Comparison of ENCODE assay signal across 27 cellular contexts in genomic region chr1:183979437-183979836, GRCh38. TPM values are rescaled to one million over a fixed set of nuclear protein-coding genes. Genes with fewer than 3 reads are reported as not detected.
"Had no signal": no experiment of that assay in that cellular context is flagged by ENCODE, and none has a peak within 500 bp of the region (broad histone marks: within the 10 kb centered on the region; RNA-seq: fewer than 3 reads in every experiment).

No MANE protein-coding gene starts in this region.

- H3K4me2 ChIP-seq: hepatocyte had no signal

- H3K9me3 ChIP-seq: colonic mucosa, esophagus muscularis mucosa, esophagus squamous epithelium, gastrocnemius medialis, gastroesophageal sphincter, heart left ventricle, heart right ventricle had no signal

- H3K4me1 ChIP-seq: colonic mucosa, esophagus squamous epithelium, foreskin keratinocyte, gastroesophageal sphincter had no signal

- H3K27me3 ChIP-seq: colonic mucosa, esophagus muscularis mucosa, esophagus squamous epithelium, foreskin keratinocyte, gastrocnemius medialis, gastroesophageal sphincter, heart left ventricle, heart right ventricle, hepatocyte had no signal

- H3K79me2 ChIP-seq: hepatocyte had no signal

- H3K36me3 ChIP-seq: colonic mucosa, esophagus squamous epithelium, gastrocnemius medialis, gastroesophageal sphincter had no signal

- H3K27ac ChIP-seq: colonic mucosa, coronary artery, epithelial cell of prostate, esophagus muscularis mucosa, esophagus squamous epithelium, foreskin keratinocyte, gastrocnemius medialis, gastroesophageal sphincter, heart left ventricle, heart right ventricle, hepatocyte had no signal

- H3K4me3 ChIP-seq: colonic mucosa, coronary artery, esophagus muscularis mucosa, esophagus squamous epithelium, gastrocnemius medialis, gastroesophageal sphincter, heart left ventricle, heart right ventricle, hepatocyte had no signal

- FAIRE-seq: endometrium, endothelial cell of umbilical vein had no signal

- DNase-seq: colonic mucosa; cortex of kidney; dermis blood vessel endothelial cell; effector CD4-positive, alpha-beta T cell; effector CD8-positive, alpha-beta T cell; effector memory CD4-positive, alpha-beta T cell; effector memory CD8-positive, alpha-beta T cell; endodermal cell; erythroblast; esophagus squamous epithelium; foreskin fibroblast; foreskin keratinocyte; foreskin melanocyte; gastrocnemius medialis; glutamatergic neuron; head of caudate nucleus; heart left ventricle; heart right ventricle; hippocampal formation had no signal

- H2AFZ ChIP-seq: hepatocyte had no signal

- ATAC-seq: effector memory CD8-positive, alpha-beta T cell; esophagus mucosa; foreskin keratinocyte; gastrocnemius medialis; gastroesophageal sphincter; heart left ventricle; heart right ventricle had no signal

RNA-seq across cellular contexts. Expression of gene COLGALT2, which starts 58.1 kb away (rescaled TPM):
- total RNA-seq: dermis blood vessel endothelial cell, endothelial cell of umbilical vein had no signal
